Comparison of ENCODE assay signal across 1 cellular context in the genomic region with DNA sequence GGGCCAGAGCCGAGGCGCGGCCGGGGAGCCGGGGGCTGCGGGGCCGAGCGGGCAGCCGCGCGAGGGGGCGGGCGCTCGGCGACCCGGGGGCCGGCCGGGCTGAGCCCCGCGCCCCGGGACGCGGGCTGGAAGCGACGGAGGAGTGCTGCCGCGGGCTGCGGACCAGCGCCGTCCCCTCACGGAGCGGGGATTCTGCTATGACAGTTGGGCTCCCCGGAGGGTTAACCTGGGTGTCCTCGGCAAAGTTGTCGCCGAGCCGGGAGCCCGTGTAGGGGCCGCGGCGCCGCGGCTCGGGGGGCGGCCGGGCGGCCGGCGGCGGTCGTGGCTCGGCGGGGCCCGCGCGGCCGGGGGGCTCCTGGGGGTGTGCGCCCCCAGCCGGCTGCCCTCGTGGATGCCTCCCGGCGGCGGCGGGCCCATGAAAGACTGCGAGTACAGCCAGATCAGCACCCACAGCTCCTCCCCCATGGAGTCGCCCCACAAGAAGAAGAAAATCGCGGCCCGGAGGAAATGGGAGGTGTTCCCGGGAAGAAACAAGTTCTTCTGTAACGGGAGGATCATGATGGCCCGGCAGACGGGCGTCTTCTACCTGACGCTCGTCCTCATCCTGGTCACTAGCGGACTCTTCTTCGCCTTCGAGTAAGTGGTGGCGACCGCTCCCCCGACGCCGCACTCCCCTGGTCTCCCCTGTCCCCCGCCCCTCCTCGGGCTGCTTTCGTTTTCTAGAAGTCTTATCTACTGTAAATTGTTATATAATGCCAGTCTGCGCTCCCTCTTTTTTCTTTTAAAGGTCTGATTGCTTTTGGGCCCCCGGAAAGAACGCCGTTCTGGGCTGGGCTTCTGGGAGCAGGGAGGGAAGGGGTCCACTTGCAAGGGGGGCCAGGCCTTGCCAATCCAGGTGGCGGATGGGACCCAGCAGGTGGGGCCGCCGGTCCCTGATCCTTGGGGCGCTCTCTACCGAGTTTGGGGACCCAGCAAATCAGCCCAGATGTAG.
TF ChIP-seq lines count a peak whose summit lies in the region.

No MANE protein-coding gene starts in this region.

TF ChIP-seq in K562, 482 proteins besides CTCF, POLR2A, EP300 and RAD21 (continued from another document and continues in another):
- TF ChIP-seq, protein P1, sequence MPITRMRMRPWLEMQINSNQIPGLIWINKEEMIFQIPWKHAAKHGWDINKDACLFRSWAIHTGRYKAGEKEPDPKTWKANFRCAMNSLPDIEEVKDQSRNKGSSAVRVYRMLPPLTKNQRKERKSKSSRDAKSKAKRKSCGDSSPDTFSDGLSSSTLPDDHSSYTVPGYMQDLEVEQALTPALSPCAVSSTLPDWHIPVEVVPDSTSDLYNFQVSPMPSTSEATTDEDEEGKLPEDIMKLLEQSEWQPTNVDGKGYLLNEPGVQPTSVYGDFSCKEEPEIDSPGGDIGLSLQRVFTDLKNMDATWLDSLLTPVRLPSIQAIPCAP (CRISPR knock-in tag; IDR thresholded peaks at IDR 0.05; ENCODE audit: borderline replicate concordance), result no peak
- TF ChIP-seq ZNF830 (CRISPR knock-in tag; IDR thresholded peaks at IDR 0.05) (no peak), SMARCA4 (IDR thresholded peaks at IDR 0.05) (peak; percentile 51), GABPB2 (CRISPR knock-in tag; conservative IDR thresholded peaks at IDR 0.05) (no peak), TCF7 (IDR thresholded peaks at IDR 0.05; ENCODE audit: borderline replicate concordance) (no peak), MYC (IDR thresholded peaks at IDR 0.05; ENCODE audit: low read depth, low read length) (no peak; the same call in 1 of the 2 replicates), MYC (CRISPR knock-in tag; IDR thresholded peaks at IDR 0.05; ENCODE audit: borderline replicate concordance, low read depth) (no peak), U2AF2 (optimal IDR thresholded peaks at IDR 0.05; ENCODE audit: low read depth, low read length) (no peak), CHD1 (IDR thresholded peaks at IDR 0.05; ENCODE audit: low read length) (no peak), NBN (IDR thresholded peaks at IDR 0.05; ENCODE audit: low read depth) (no peak), HEY1 (CRISPR knock-in tag; IDR thresholded peaks at IDR 0.05; ENCODE audit: borderline replicate concordance) (no peak), ZNF707 (CRISPR knock-in tag; conservative IDR thresholded peaks at IDR 0.05) (no peak), TRIM24 (IDR thresholded peaks at IDR 0.05) (0 out of 4 replicates have a peak, but pooled peaks of 1 of the 2 experiments have one; percentile 10), HDGF (IDR thresholded peaks at IDR 0.05) (no peak), NFATC3 (IDR thresholded peaks at IDR 0.05) (no peak), GABPA (tag; conservative IDR thresholded peaks at IDR 0.05; ENCODE audit: low read depth) (peak; percentile 39; the same call in 1 of the 2 replicates), E2F3 (CRISPR knock-in tag; IDR thresholded peaks at IDR 0.05) (no peak), XRCC4 (IDR thresholded peaks at IDR 0.05; ENCODE audit: extremely low read depth, insufficient read depth, insufficient read length) (no peak), PML (IDR thresholded peaks at IDR 0.05; ENCODE audit: low read length) (no peak), ZNF316 (IDR thresholded peaks at IDR 0.05) (no peak)
- TF ChIP-seq, protein P2, sequence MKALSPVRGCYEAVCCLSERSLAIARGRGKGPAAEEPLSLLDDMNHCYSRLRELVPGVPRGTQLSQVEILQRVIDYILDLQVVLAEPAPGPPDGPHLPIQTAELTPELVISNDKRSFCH (CRISPR knock-in tag; IDR thresholded peaks at IDR 0.05), result no peak
- TF ChIP-seq, protein P2 (tag; IDR thresholded peaks at IDR 0.05), result no peak
- TF ChIP-seq, protein P3, sequence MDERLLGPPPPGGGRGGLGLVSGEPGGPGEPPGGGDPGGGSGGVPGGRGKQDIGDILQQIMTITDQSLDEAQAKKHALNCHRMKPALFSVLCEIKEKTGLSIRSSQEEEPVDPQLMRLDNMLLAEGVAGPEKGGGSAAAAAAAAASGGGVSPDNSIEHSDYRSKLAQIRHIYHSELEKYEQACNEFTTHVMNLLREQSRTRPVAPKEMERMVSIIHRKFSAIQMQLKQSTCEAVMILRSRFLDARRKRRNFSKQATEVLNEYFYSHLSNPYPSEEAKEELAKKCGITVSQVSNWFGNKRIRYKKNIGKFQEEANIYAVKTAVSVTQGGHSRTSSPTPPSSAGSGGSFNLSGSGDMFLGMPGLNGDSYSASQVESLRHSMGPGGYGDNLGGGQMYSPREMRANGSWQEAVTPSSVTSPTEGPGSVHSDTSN (CRISPR knock-in tag; IDR thresholded peaks at IDR 0.05; ENCODE audit: low read depth), result no peak
- TF ChIP-seq, protein P3 (tag; conservative IDR thresholded peaks at IDR 0.05; ENCODE audit: low read depth), result no peak
- TF ChIP-seq, protein P4, sequence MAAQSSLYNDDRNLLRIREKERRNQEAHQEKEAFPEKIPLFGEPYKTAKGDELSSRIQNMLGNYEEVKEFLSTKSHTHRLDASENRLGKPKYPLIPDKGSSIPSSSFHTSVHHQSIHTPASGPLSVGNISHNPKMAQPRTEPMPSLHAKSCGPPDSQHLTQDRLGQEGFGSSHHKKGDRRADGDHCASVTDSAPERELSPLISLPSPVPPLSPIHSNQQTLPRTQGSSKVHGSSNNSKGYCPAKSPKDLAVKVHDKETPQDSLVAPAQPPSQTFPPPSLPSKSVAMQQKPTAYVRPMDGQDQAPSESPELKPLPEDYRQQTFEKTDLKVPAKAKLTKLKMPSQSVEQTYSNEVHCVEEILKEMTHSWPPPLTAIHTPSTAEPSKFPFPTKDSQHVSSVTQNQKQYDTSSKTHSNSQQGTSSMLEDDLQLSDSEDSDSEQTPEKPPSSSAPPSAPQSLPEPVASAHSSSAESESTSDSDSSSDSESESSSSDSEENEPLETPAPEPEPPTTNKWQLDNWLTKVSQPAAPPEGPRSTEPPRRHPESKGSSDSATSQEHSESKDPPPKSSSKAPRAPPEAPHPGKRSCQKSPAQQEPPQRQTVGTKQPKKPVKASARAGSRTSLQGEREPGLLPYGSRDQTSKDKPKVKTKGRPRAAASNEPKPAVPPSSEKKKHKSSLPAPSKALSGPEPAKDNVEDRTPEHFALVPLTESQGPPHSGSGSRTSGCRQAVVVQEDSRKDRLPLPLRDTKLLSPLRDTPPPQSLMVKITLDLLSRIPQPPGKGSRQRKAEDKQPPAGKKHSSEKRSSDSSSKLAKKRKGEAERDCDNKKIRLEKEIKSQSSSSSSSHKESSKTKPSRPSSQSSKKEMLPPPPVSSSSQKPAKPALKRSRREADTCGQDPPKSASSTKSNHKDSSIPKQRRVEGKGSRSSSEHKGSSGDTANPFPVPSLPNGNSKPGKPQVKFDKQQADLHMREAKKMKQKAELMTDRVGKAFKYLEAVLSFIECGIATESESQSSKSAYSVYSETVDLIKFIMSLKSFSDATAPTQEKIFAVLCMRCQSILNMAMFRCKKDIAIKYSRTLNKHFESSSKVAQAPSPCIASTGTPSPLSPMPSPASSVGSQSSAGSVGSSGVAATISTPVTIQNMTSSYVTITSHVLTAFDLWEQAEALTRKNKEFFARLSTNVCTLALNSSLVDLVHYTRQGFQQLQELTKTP (IDR thresholded peaks at IDR 0.05; ENCODE audit: low read depth in 1 of 2, partially characterized antibody in 2 of 2), result peak in 1 of 2 experiments; percentile 6
- TF ChIP-seq, protein P5, sequence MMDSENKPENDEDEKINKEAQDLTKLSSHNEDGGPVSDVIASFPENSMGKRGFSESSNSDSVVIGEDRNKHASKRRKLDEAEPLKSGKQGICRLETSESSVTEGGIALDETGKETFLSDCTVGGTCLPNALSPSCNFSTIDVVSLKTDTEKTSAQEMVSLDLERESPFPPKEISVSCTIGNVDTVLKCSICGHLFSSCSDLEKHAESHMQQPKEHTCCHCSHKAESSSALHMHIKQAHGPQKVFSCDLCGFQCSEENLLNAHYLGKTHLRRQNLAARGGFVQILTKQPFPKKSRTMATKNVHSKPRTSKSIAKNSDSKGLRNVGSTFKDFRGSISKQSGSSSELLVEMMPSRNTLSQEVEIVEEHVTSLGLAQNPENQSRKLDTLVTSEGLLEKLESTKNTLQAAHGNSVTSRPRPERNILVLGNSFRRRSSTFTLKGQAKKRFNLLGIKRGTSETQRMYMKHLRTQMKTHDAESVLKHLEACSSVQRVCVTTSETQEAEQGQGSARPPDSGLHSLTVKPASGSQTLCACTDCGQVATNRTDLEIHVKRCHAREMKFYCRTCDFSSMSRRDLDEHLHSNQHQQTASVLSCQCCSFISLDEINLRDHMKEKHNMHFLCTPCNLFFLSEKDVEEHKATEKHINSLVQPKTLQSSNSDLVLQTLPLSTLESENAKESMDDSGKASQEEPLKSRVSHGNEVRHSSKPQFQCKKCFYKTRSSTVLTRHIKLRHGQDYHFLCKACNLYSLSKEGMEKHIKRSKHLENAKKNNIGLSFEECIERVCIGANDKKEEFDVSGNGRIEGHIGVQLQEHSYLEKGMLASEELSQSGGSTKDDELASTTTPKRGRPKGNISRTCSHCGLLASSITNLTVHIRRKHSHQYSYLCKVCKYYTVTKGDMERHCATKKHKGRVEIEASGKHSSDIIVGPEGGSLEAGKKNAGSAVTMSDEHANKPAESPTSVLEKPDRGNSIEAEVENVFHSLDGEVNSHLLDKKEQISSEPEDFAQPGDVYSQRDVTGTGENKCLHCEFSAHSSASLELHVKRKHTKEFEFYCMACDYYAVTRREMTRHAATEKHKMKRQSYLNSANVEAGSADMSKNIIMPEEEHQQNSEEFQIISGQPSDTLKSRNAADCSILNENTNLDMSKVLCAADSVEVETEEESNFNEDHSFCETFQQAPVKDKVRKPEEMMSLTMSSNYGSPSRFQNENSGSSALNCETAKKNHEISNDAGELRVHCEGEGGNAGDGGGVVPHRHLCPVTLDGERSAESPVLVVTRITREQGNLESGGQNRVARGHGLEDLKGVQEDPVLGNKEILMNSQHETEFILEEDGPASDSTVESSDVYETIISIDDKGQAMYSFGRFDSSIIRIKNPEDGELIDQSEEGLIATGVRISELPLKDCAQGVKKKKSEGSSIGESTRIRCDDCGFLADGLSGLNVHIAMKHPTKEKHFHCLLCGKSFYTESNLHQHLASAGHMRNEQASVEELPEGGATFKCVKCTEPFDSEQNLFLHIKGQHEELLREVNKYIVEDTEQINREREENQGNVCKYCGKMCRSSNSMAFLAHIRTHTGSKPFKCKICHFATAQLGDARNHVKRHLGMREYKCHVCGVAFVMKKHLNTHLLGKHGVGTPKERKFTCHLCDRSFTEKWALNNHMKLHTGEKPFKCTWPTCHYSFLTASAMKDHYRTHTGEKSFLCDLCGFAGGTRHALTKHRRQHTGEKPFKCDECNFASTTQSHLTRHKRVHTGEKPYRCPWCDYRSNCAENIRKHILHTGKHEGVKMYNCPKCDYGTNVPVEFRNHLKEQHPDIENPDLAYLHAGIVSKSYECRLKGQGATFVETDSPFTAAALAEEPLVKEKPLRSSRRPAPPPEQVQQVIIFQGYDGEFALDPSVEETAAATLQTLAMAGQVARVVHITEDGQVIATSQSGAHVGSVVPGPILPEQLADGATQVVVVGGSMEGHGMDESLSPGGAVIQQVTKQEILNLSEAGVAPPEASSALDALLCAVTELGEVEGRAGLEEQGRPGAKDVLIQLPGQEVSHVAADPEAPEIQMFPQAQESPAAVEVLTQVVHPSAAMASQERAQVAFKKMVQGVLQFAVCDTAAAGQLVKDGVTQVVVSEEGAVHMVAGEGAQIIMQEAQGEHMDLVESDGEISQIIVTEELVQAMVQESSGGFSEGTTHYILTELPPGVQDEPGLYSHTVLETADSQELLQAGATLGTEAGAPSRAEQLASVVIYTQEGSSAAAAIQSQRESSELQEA (IDR thresholded peaks at IDR 0.05; ENCODE audit: low read depth), result no peak
- TF ChIP-seq, protein P6, sequence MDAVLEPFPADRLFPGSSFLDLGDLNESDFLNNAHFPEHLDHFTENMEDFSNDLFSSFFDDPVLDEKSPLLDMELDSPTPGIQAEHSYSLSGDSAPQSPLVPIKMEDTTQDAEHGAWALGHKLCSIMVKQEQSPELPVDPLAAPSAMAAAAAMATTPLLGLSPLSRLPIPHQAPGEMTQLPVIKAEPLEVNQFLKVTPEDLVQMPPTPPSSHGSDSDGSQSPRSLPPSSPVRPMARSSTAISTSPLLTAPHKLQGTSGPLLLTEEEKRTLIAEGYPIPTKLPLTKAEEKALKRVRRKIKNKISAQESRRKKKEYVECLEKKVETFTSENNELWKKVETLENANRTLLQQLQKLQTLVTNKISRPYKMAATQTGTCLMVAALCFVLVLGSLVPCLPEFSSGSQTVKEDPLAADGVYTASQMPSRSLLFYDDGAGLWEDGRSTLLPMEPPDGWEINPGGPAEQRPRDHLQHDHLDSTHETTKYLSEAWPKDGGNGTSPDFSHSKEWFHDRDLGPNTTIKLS (IDR thresholded peaks at IDR 0.05; ENCODE audit: borderline replicate concordance, low read depth), result no peak
- TF ChIP-seq, protein P7, sequence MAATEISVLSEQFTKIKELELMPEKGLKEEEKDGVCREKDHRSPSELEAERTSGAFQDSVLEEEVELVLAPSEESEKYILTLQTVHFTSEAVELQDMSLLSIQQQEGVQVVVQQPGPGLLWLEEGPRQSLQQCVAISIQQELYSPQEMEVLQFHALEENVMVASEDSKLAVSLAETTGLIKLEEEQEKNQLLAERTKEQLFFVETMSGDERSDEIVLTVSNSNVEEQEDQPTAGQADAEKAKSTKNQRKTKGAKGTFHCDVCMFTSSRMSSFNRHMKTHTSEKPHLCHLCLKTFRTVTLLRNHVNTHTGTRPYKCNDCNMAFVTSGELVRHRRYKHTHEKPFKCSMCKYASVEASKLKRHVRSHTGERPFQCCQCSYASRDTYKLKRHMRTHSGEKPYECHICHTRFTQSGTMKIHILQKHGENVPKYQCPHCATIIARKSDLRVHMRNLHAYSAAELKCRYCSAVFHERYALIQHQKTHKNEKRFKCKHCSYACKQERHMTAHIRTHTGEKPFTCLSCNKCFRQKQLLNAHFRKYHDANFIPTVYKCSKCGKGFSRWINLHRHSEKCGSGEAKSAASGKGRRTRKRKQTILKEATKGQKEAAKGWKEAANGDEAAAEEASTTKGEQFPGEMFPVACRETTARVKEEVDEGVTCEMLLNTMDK (IDR thresholded peaks at IDR 0.05; ENCODE audit: borderline replicate concordance, insufficient read depth, low read depth, low read length, poor library complexity, severe bottlenecking), result peak; percentile 52
